ENCODE assay signal across 8 cellular contexts in genomic region chr3:14548321-14548729, GRCh38. TPM values are rescaled to one million over a fixed set of nuclear protein-coding genes. Genes with fewer than 3 reads are reported as not detected.
DNase-seq lines count a peak whose midpoint lies in the region; ATAC-seq and TF ChIP-seq lines count a peak whose summit lies in the region.

No MANE protein-coding gene starts in this region.

- H3K27me3 ChIP-seq in GM23248 (replicated peaks; ENCODE audit: insufficient read depth): peaks cover under 1% of the 10 kb centered on the region; the same call in 1 of the 2 replicates

- no peak overlapping the region for H3K9ac ChIP-seq in GM23248

- in situ Hi-C loops in GM23248 (cut with MboI): no loop called here

- H3K9me3 Mint-ChIP-seq in CD14-positive monocyte: peaks cover 0 to 6% (median 2%) of the 10 kb centered on the region in 7 donors

- peaks cover 7% of the 10 kb centered on the region; the same call in 1 of the 2 replicates for H3K4me1 ChIP-seq in GM23248 (ENCODE audit: insufficient read depth)

- no peak overlapping the region for H3K27ac Mint-ChIP-seq in CD14-positive monocyte

- WGBS in GM23248 (ENCODE audit: low coverage in 1 of 2, low lambda C conversion rate in 2 of 2, missing lambda C conversion rate in 2 of 2), 2 experiments: 3 to 4% methylated on average over 12 of the region's 12 CpGs

- H3K36me3 ChIP-seq in GM23248 (ENCODE audit: low read depth): no peaks in the 10 kb centered on the region

- H3K4me3 Mint-ChIP-seq in CD14-positive monocyte: peak overlapping the region in 1 of 2 donors; percentile 27

- H3K27ac ChIP-seq in GM23248: no peak overlapping the region

- no peak overlapping the region for H2AFZ ChIP-seq in GM23248

- intact Hi-C loops in CD14-positive monocyte (cut with micrococcal nuclease): loop anchor here in 1 of 2 donors (5.0 kb wide), 1 partner anchor 286 kb away; no protein-coding TSS in a partner anchor

- H3K4me1 Mint-ChIP-seq in CD14-positive monocyte: no peaks in the 10 kb centered on the region

- ATAC-seq in GM19455 (IDR thresholded peaks at IDR 0.05; ENCODE audit: unreplicated experiment) (no peak), GM18909 (IDR thresholded peaks at IDR 0.05; ENCODE audit: poor library complexity, unreplicated experiment) (no peak)

- H3K9me3 ChIP-seq in GM23248 (ENCODE audit: low read depth): no peaks in the 10 kb centered on the region

- peaks cover 12 to 41% (median 20%) of the 10 kb centered on the region in 3 donors for H3K27me3 Mint-ChIP-seq in CD14-positive monocyte (ENCODE audit: low read depth in 3 of 3)

- H3K9me2 ChIP-seq in GM23248 (ENCODE audit: insufficient read depth): no peaks in the 10 kb centered on the region

- DNase-seq in CD14-positive monocyte (ENCODE audit: low spot score): no peak
- peak; percentile 70 for DNase-seq in GM23248
- DNase-seq in NCI-H82 (lab: John Stamatoyannopoulos, UW): peak; percentile 85
- DNase-seq in activated T-cell treated with anti-CD3 and anti-CD28 coated beads, Interleukin-2, amount 50 U/mL, for 48 hours: peak; percentile 56 to 57
- DNase-seq in globus pallidus (ENCODE audit: low spot score): peak; percentile 31
- peak; percentile 41 for DNase-seq in pons (ENCODE audit: low spot score)

- no peaks in the 10 kb centered on the region for H3K36me3 Mint-ChIP-seq in CD14-positive monocyte

- H4K20me1 ChIP-seq in GM23248 (ENCODE audit: insufficient read depth): no peaks in the 10 kb centered on the region

- H3F3A ChIP-seq in GM23248 (ENCODE audit: insufficient read depth): no peaks in the 10 kb centered on the region

- TF ChIP-seq CTCF in CD14-positive monocyte (IDR thresholded peaks at IDR 0.05): peak; percentile 38

- no peak overlapping the region for H3K4me3 ChIP-seq in GM23248

- no peaks in the 10 kb centered on the region for H3K79me2 ChIP-seq in GM23248 (ENCODE audit: insufficient read depth)

- no peak overlapping the region for H3K4me2 ChIP-seq in GM23248 (ENCODE audit: unreplicated experiment)

RNA-seq across cellular contexts. Expression of gene GRIP2, which starts 8.2 kb away (rescaled TPM):
- not detected for polyA plus RNA-seq in CD14-positive monocyte
- total RNA-seq in GM23248 (2014; rRNA removed; shearing (Covaris generic)): 0.11 TPM in 1 of 2 replicates, not detected in the other
- 0.14 TPM in 1 of 2 replicates, not detected in the other for polyA plus RNA-seq in GM23248 (2016; fragmentation: Nextera tagmentation; extraction: Ambion mirVana)
